1 cellular context compared by ENCODE assay signal in genomic region chr5:73131711-73132428, GRCh38.
TF ChIP-seq lines count a peak whose summit lies in the region.

No MANE protein-coding gene starts in this region.

TF ChIP-seq in HepG2, 621 proteins besides CTCF, POLR2A, EP300 and RAD21 (continued from another document):
- TF ChIP-seq, protein P1, sequence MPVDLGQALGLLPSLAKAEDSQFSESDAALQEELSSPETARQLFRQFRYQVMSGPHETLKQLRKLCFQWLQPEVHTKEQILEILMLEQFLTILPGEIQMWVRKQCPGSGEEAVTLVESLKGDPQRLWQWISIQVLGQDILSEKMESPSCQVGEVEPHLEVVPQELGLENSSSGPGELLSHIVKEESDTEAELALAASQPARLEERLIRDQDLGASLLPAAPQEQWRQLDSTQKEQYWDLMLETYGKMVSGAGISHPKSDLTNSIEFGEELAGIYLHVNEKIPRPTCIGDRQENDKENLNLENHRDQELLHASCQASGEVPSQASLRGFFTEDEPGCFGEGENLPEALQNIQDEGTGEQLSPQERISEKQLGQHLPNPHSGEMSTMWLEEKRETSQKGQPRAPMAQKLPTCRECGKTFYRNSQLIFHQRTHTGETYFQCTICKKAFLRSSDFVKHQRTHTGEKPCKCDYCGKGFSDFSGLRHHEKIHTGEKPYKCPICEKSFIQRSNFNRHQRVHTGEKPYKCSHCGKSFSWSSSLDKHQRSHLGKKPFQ (CRISPR knock-in tag; IDR thresholded peaks at IDR 0.05; ENCODE audit: insufficient replicate concordance) = no peak
- TF ChIP-seq RERE (CRISPR knock-in tag; IDR thresholded peaks at IDR 0.05; ENCODE audit: low read depth) = no peak
- no peak for TF ChIP-seq ZNF776 (CRISPR knock-in tag; IDR thresholded peaks at IDR 0.05)
- TF ChIP-seq ZNF770 (CRISPR knock-in tag; IDR thresholded peaks at IDR 0.05) = no peak
- no peak for TF ChIP-seq PBX2 (CRISPR knock-in tag; IDR thresholded peaks at IDR 0.05)
- no peak for TF ChIP-seq NR2F6 (IDR thresholded peaks at IDR 0.05)
- TF ChIP-seq NR2F6 (CRISPR knock-in tag; IDR thresholded peaks at IDR 0.05) = no peak
- no peak for TF ChIP-seq BRCA1 (CRISPR knock-in tag; IDR thresholded peaks at IDR 0.05)
- no peak for TF ChIP-seq KLF15 (CRISPR knock-in tag; IDR thresholded peaks at IDR 0.05; ENCODE audit: borderline replicate concordance)
- no peak for TF ChIP-seq IRF2 (CRISPR knock-in tag; IDR thresholded peaks at IDR 0.05)
- TF ChIP-seq RBFOX2 (IDR thresholded peaks at IDR 0.05; ENCODE audit: low read depth, low read length) = no peak
- TF ChIP-seq, protein P2, sequence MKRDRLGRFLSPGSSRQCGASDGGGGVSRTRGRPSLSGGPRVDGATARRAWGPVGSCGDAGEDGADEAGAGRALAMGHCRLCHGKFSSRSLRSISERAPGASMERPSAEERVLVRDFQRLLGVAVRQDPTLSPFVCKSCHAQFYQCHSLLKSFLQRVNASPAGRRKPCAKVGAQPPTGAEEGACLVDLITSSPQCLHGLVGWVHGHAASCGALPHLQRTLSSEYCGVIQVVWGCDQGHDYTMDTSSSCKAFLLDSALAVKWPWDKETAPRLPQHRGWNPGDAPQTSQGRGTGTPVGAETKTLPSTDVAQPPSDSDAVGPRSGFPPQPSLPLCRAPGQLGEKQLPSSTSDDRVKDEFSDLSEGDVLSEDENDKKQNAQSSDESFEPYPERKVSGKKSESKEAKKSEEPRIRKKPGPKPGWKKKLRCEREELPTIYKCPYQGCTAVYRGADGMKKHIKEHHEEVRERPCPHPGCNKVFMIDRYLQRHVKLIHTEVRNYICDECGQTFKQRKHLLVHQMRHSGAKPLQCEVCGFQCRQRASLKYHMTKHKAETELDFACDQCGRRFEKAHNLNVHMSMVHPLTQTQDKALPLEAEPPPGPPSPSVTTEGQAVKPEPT (CRISPR knock-in tag; IDR thresholded peaks at IDR 0.05; ENCODE audit: low read depth) = no peak
- no peak for TF ChIP-seq ARID2 (CRISPR knock-in tag; IDR thresholded peaks at IDR 0.05; ENCODE audit: borderline replicate concordance)
- TF ChIP-seq ZUFSP (CRISPR knock-in tag; IDR thresholded peaks at IDR 0.05; ENCODE audit: borderline replicate concordance) = no peak
